ENCODE assay signal across 1 cellular context in the genomic region with DNA sequence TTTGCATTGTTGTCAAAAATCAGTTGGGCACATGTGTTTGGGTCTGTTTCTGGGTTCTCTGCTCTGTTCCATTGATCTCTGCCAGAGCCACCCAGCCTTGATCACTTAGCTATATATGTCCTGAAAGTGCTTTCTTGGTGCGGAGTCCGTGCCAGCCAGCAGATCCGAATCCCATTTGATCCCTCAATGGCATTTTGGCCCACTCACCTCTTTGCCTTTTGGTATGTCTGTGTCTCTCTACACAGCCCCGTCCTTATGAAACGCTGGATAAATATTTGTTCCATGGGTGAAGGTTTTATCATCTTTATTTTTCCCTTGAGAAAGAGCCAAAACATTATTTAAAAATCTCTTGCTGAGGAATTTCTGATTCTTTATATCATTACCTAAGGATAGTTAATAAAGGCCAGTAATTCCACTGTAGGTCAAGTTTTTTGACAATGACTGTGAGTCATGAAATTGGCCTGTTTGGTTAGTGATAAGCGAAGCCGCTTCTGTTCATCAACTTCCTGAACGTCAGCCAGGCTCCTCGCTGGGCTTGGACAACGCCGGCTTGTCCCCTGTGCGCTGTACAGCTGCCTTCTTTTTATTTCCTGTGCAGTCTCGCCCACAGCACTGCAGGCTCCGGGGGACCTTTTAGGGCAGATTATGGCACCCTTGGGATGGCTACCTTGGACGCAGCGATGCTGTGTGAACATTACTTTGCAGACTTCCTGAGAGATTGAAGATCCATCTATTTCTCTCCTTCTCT.
TF ChIP-seq lines count a peak whose summit lies in the region.

No MANE protein-coding gene starts in this region.

TF ChIP-seq in HepG2, 621 proteins besides CTCF, POLR2A, EP300 and RAD21 (continued from another document and continues in another):
- TF ChIP-seq SRSF1 (optimal IDR thresholded peaks at IDR 0.05; ENCODE audit: low read depth, low read length) (no peak), ZNF562 (CRISPR knock-in tag; IDR thresholded peaks at IDR 0.05; ENCODE audit: borderline replicate concordance) (no peak), MAFF (IDR thresholded peaks at IDR 0.05; ENCODE audit: low read depth, low read length) (no peak), ZNF552 (CRISPR knock-in tag; IDR thresholded peaks at IDR 0.05; ENCODE audit: borderline replicate concordance) (no peak), RNF2 (conservative IDR thresholded peaks at IDR 0.05; ENCODE audit: low read depth) (no peak), FOSL2 (CRISPR knock-in tag; IDR thresholded peaks at IDR 0.05) (peak; percentile 98), SP140L (CRISPR knock-in tag; IDR thresholded peaks at IDR 0.05; ENCODE audit: borderline replicate concordance) (no peak), RARA (CRISPR knock-in tag; IDR thresholded peaks at IDR 0.05) (peak; percentile 75), HMGA1 (CRISPR knock-in tag; conservative IDR thresholded peaks at IDR 0.05) (no peak), RXRB (CRISPR knock-in tag; IDR thresholded peaks at IDR 0.05; ENCODE audit: borderline replicate concordance) (peak; percentile 75), NONO (IDR thresholded peaks at IDR 0.05) (no peak), NONO (CRISPR knock-in tag; conservative IDR thresholded peaks at IDR 0.05) (no peak), HOXA3 (CRISPR knock-in tag; IDR thresholded peaks at IDR 0.05) (peak; percentile 73), AGO1 (IDR thresholded peaks at IDR 0.05; ENCODE audit: low read depth, low read length, poor library complexity, severe bottlenecking) (no peak), ZNF556 (CRISPR knock-in tag; IDR thresholded peaks at IDR 0.05; ENCODE audit: borderline replicate concordance) (no peak), ZNF816 (CRISPR knock-in tag; IDR thresholded peaks at IDR 0.05; ENCODE audit: borderline replicate concordance) (no peak), NFIB (CRISPR knock-in tag; IDR thresholded peaks at IDR 0.05; ENCODE audit: borderline replicate concordance) (no peak), MXD4 (CRISPR knock-in tag; IDR thresholded peaks at IDR 0.05) (no peak), ZNF383 (CRISPR knock-in tag; IDR thresholded peaks at IDR 0.05; ENCODE audit: borderline replicate concordance) (no peak), KDM5A (IDR thresholded peaks at IDR 0.05; ENCODE audit: borderline replicate concordance, low read length) (no peak), ZNF569 (CRISPR knock-in tag; IDR thresholded peaks at IDR 0.05; ENCODE audit: borderline replicate concordance) (no peak), ZNF776 (CRISPR knock-in tag; IDR thresholded peaks at IDR 0.05) (no peak), SATB2 (CRISPR knock-in tag; IDR thresholded peaks at IDR 0.05) (no peak), POLR2AphosphoS2 (IDR thresholded peaks at IDR 0.05; ENCODE audit: low read depth, low read length) (no peak), FIP1L1 (IDR thresholded peaks at IDR 0.05; ENCODE audit: borderline replicate concordance, insufficient read depth, low read depth, low read length) (no peak), MTF1 (CRISPR knock-in tag; IDR thresholded peaks at IDR 0.05) (no peak), TGIF2 (CRISPR knock-in tag; IDR thresholded peaks at IDR 0.05) (no peak), ZNF326 (CRISPR knock-in tag; IDR thresholded peaks at IDR 0.05; ENCODE audit: borderline replicate concordance) (no peak), SNAI1 (CRISPR knock-in tag; IDR thresholded peaks at IDR 0.05; ENCODE audit: borderline replicate concordance) (no peak), HMG20A (CRISPR knock-in tag; IDR thresholded peaks at IDR 0.05; ENCODE audit: borderline replicate concordance) (peak; percentile 70; the same call in 1 of the 2 replicates), FLYWCH1 (CRISPR knock-in tag; IDR thresholded peaks at IDR 0.05) (no peak), NCOA5 (CRISPR knock-in tag; IDR thresholded peaks at IDR 0.05) (no peak), ZNF878 (CRISPR knock-in tag; IDR thresholded peaks at IDR 0.05) (no peak), ZNF234 (CRISPR knock-in tag; conservative IDR thresholded peaks at IDR 0.05) (no peak), ZNF644 (CRISPR knock-in tag; IDR thresholded peaks at IDR 0.05; ENCODE audit: low read depth) (no peak), TBX3 (IDR thresholded peaks at IDR 0.05; ENCODE audit: borderline replicate concordance) (no peak), DR1 (CRISPR knock-in tag; IDR thresholded peaks at IDR 0.05) (no peak), ZNF709 (CRISPR knock-in tag; IDR thresholded peaks at IDR 0.05) (no peak), ZNF567 (CRISPR knock-in tag; IDR thresholded peaks at IDR 0.05; ENCODE audit: borderline replicate concordance) (no peak), RELA (CRISPR knock-in tag; IDR thresholded peaks at IDR 0.05) (no peak), SYNCRIP (IDR thresholded peaks at IDR 0.05; ENCODE audit: insufficient read depth, low read depth, low read length) (no peak), ZNF484 (CRISPR knock-in tag; IDR thresholded peaks at IDR 0.05; ENCODE audit: borderline replicate concordance, low read depth) (no peak), RFX5 (IDR thresholded peaks at IDR 0.05; ENCODE audit: low read depth, low read length) (no peak), ZNF775 (CRISPR knock-in tag; IDR thresholded peaks at IDR 0.05; ENCODE audit: borderline replicate concordance) (no peak), MTA3 (CRISPR knock-in tag; IDR thresholded peaks at IDR 0.05) (no peak), FOXM1 (CRISPR knock-in tag; IDR thresholded peaks at IDR 0.05) (no peak), KDM5B (CRISPR knock-in tag; IDR thresholded peaks at IDR 0.05; ENCODE audit: borderline replicate concordance) (no peak), IKZF4 (CRISPR knock-in tag; IDR thresholded peaks at IDR 0.05; ENCODE audit: borderline replicate concordance, low read depth, not compliant biosample characterization) (no peak), ZNF557 (CRISPR knock-in tag; IDR thresholded peaks at IDR 0.05) (no peak), ZFP36 (IDR thresholded peaks at IDR 0.05; ENCODE audit: borderline replicate concordance, low read depth, low read length, partially characterized antibody) (no peak), PAF1 (CRISPR knock-in tag; IDR thresholded peaks at IDR 0.05) (no peak), PPARG (CRISPR knock-in tag; conservative IDR thresholded peaks at IDR 0.05) (peak; percentile 70; the same call in 1 of the 2 replicates), KLF13 (CRISPR knock-in tag; IDR thresholded peaks at IDR 0.05) (no peak)
- TF ChIP-seq, protein P1, sequence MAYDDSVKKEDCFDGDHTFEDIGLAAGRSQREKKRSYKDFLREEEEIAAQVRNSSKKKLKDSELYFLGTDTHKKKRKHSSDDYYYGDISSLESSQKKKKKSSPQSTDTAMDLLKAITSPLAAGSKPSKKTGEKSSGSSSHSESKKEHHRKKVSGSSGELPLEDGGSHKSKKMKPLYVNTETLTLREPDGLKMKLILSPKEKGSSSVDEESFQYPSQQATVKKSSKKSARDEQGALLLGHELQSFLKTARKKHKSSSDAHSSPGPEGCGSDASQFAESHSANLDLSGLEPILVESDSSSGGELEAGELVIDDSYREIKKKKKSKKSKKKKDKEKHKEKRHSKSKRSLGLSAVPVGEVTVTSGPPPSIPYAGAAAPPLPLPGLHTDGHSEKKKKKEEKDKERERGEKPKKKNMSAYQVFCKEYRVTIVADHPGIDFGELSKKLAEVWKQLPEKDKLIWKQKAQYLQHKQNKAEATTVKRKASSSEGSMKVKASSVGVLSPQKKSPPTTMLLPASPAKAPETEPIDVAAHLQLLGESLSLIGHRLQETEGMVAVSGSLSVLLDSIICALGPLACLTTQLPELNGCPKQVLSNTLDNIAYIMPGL (CRISPR knock-in tag; IDR thresholded peaks at IDR 0.05; ENCODE audit: borderline replicate concordance in 1 of 2, low read depth in 1 of 2): 0 out of 4 replicates have a peak, but pooled peaks of 1 of the 2 experiments have one; percentile 15
- TF ChIP-seq, protein P2, sequence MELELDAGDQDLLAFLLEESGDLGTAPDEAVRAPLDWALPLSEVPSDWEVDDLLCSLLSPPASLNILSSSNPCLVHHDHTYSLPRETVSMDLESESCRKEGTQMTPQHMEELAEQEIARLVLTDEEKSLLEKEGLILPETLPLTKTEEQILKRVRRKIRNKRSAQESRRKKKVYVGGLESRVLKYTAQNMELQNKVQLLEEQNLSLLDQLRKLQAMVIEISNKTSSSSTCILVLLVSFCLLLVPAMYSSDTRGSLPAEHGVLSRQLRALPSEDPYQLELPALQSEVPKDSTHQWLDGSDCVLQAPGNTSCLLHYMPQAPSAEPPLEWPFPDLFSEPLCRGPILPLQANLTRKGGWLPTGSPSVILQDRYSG (CRISPR knock-in tag; IDR thresholded peaks at IDR 0.05): no peak
- TF ChIP-seq, protein P3, sequence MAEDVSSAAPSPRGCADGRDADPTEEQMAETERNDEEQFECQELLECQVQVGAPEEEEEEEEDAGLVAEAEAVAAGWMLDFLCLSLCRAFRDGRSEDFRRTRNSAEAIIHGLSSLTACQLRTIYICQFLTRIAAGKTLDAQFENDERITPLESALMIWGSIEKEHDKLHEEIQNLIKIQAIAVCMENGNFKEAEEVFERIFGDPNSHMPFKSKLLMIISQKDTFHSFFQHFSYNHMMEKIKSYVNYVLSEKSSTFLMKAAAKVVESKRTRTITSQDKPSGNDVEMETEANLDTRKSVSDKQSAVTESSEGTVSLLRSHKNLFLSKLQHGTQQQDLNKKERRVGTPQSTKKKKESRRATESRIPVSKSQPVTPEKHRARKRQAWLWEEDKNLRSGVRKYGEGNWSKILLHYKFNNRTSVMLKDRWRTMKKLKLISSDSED (CRISPR knock-in tag; IDR thresholded peaks at IDR 0.05): no peak
- TF ChIP-seq, protein P4, sequence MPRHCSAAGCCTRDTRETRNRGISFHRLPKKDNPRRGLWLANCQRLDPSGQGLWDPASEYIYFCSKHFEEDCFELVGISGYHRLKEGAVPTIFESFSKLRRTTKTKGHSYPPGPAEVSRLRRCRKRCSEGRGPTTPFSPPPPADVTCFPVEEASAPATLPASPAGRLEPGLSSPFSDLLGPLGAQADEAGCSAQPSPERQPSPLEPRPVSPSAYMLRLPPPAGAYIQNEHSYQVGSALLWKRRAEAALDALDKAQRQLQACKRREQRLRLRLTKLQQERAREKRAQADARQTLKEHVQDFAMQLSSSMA (CRISPR knock-in tag; IDR thresholded peaks at IDR 0.05): no peak
- TF ChIP-seq, protein P5, sequence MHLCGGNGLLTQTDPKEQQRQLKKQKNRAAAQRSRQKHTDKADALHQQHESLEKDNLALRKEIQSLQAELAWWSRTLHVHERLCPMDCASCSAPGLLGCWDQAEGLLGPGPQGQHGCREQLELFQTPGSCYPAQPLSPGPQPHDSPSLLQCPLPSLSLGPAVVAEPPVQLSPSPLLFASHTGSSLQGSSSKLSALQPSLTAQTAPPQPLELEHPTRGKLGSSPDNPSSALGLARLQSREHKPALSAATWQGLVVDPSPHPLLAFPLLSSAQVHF (CRISPR knock-in tag; IDR thresholded peaks at IDR 0.05): no peak
- TF ChIP-seq, protein P6, sequence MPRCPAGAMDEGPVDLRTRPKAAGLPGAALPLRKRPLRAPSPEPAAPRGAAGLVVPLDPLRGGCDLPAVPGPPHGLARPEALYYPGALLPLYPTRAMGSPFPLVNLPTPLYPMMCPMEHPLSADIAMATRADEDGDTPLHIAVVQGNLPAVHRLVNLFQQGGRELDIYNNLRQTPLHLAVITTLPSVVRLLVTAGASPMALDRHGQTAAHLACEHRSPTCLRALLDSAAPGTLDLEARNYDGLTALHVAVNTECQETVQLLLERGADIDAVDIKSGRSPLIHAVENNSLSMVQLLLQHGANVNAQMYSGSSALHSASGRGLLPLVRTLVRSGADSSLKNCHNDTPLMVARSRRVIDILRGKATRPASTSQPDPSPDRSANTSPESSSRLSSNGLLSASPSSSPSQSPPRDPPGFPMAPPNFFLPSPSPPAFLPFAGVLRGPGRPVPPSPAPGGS (CRISPR knock-in tag; IDR thresholded peaks at IDR 0.05): no peak
- TF ChIP-seq, protein P7, sequence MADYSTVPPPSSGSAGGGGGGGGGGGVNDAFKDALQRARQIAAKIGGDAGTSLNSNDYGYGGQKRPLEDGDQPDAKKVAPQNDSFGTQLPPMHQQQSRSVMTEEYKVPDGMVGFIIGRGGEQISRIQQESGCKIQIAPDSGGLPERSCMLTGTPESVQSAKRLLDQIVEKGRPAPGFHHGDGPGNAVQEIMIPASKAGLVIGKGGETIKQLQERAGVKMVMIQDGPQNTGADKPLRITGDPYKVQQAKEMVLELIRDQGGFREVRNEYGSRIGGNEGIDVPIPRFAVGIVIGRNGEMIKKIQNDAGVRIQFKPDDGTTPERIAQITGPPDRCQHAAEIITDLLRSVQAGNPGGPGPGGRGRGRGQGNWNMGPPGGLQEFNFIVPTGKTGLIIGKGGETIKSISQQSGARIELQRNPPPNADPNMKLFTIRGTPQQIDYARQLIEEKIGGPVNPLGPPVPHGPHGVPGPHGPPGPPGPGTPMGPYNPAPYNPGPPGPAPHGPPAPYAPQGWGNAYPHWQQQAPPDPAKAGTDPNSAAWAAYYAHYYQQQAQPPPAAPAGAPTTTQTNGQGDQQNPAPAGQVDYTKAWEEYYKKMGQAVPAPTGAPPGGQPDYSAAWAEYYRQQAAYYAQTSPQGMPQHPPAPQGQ (CRISPR knock-in tag; IDR thresholded peaks at IDR 0.05; ENCODE audit: borderline replicate concordance): no peak
- TF ChIP-seq, protein P8, sequence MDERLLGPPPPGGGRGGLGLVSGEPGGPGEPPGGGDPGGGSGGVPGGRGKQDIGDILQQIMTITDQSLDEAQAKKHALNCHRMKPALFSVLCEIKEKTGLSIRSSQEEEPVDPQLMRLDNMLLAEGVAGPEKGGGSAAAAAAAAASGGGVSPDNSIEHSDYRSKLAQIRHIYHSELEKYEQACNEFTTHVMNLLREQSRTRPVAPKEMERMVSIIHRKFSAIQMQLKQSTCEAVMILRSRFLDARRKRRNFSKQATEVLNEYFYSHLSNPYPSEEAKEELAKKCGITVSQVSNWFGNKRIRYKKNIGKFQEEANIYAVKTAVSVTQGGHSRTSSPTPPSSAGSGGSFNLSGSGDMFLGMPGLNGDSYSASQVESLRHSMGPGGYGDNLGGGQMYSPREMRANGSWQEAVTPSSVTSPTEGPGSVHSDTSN (CRISPR knock-in tag; IDR thresholded peaks at IDR 0.05): no peak
- TF ChIP-seq, protein P9, sequence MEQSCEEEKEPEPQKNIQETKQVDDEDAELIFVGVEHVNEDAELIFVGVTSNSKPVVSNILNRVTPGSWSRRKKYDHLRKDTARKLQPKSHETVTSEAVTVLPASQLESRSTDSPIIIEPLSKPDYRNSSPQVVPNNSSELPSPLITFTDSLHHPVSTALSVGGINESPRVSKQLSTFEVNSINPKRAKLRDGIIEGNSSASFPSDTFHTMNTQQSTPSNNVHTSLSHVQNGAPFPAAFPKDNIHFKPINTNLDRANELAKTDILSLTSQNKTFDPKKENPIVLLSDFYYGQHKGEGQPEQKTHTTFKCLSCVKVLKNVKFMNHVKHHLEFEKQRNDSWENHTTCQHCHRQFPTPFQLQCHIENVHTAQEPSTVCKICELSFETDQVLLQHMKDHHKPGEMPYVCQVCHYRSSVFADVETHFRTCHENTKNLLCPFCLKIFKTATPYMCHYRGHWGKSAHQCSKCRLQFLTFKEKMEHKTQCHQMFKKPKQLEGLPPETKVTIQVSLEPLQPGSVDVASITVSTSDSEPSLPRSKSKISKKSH (CRISPR knock-in tag; IDR thresholded peaks at IDR 0.05; ENCODE audit: borderline replicate concordance): no peak
- TF ChIP-seq, protein P10, sequence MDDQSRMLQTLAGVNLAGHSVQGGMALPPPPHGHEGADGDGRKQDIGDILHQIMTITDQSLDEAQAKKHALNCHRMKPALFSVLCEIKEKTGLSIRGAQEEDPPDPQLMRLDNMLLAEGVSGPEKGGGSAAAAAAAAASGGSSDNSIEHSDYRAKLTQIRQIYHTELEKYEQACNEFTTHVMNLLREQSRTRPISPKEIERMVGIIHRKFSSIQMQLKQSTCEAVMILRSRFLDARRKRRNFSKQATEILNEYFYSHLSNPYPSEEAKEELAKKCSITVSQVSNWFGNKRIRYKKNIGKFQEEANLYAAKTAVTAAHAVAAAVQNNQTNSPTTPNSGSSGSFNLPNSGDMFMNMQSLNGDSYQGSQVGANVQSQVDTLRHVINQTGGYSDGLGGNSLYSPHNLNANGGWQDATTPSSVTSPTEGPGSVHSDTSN (CRISPR knock-in tag; IDR thresholded peaks at IDR 0.05; ENCODE audit: borderline replicate concordance): no peak
